Comparison of ENCODE assay signal across 15 cellular contexts in the genomic region with DNA sequence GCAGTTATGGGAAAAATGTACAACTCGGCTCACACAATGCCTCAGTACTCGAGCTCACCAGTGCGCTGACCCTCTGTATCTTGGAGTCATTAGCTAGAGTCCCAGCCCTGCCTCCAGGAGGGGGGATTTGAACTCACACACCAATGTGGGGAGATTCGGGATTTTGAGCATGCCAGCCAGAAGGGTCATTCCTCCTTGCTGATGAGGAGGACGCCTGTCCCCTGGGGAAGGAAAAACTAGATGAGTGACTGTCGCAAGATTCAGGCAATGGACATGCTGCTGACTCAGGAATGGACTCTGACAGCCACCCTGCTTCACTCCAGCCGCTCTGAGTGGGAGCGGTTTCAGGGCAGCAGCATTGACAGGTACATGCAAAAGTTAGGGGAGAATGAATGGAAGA. TPM values are rescaled to one million over a fixed set of nuclear protein-coding genes. Genes with fewer than 3 reads are reported as not detected.
A peak's percentile ranks its signal among the peaks of the same experiment; 100 is the strongest.
DNase-seq lines count a peak whose midpoint lies in the region; ATAC-seq and TF ChIP-seq lines count a peak whose summit lies in the region.
"Had no signal": no experiment of that assay in that cellular context is flagged by ENCODE, and none has a peak within 500 bp of the region (broad histone marks: within the 10 kb centered on the region; RNA-seq: fewer than 3 reads in every experiment).

No MANE protein-coding gene starts in this region.

- H3K27me3 ChIP-seq in HCT116 (ENCODE audit: insufficient read depth, low read length) (peaks cover 75% of the 10 kb centered on the region), trophoblast cell (ENCODE audit: insufficient read depth, low read length) (no peaks in the 10 kb centered on the region)
- H3K27me3 ChIP-seq: BE2C had no signal

- POLR2A ChIA-PET in HCT116 (lab: Charles Lee), result no interaction called here

- peak overlapping the region; percentile 5 for H3K4ac ChIP-seq in trophoblast cell (ENCODE audit: low read depth, low read length)

- no CpG with 5 or more reads among the region's 8 CpGs for WGBS in trophoblast cell (ENCODE audit: extremely low coverage, insufficient coverage, insufficient read length)

- CTCF ChIA-PET in HCT116 (lab: Charles Lee), result no interaction called here

- H2BK12ac ChIP-seq in trophoblast cell (ENCODE audit: low read length), result no peak overlapping the region

- H3K4me3 ChIP-seq in HCT116 (replicated peaks in 1 of 2; ENCODE audit: low read depth in 1 of 2, low read length in 2 of 2) (no peak overlapping the region), SK-N-MC (peak overlapping the region; percentile 40; the same call in 1 of the 2 replicates), trophoblast cell (ENCODE audit: low read depth, low read length) (no peak overlapping the region)

- H2BK5ac ChIP-seq in trophoblast cell (ENCODE audit: low read depth, low read length, poor library complexity), result no peak overlapping the region

- H3K79me2 ChIP-seq in HCT116 (ENCODE audit: insufficient read depth, low read length) (no peaks in the 10 kb centered on the region), trophoblast cell (ENCODE audit: control insufficient read depth, insufficient read depth, low read length, poor library complexity) (no peaks in the 10 kb centered on the region)

- no peak overlapping the region for H3K23ac ChIP-seq in trophoblast cell (ENCODE audit: low read length)

- no peak for ATAC-seq in HCT116
- ATAC-seq: Right ventricle myocardium inferior had no signal

- H4K8ac ChIP-seq in trophoblast cell (ENCODE audit: low read depth, low read length), result no peak overlapping the region

- H3K27ac ChIP-seq in HCT116 (ENCODE audit: low read depth, low read length) (no peak overlapping the region), SK-N-MC (no peak overlapping the region), trophoblast cell (ENCODE audit: low read depth, low read length) (no peak overlapping the region)

- H3K14ac ChIP-seq in trophoblast cell (ENCODE audit: low read length), result no peak overlapping the region

- H4K12ac ChIP-seq in trophoblast cell (ENCODE audit: low read depth, low read length), result no peak overlapping the region

- H3K36me3 ChIP-seq in HCT116 (ENCODE audit: control insufficient read depth in 1 of 2, insufficient read depth in 2 of 2, low read length in 2 of 2), result no peaks in the 10 kb centered on the region
- H3K36me3 ChIP-seq in SK-N-MC (ENCODE audit: insufficient read depth, low read length), result no peaks in the 10 kb centered on the region
- H3K36me3 ChIP-seq in trophoblast cell (ENCODE audit: control insufficient read depth in 1 of 2, insufficient read depth in 2 of 2, low read length in 2 of 2), result no peaks in the 10 kb centered on the region
- H3K36me3 ChIP-seq: BE2C had no signal

- H3K4me1 ChIP-seq in HCT116 (ENCODE audit: control insufficient read depth in 1 of 2, insufficient read depth in 2 of 2, low read length in 2 of 2), result no peaks in the 10 kb centered on the region
- peaks cover 6% of the 10 kb centered on the region in 2 experiments for H3K4me1 ChIP-seq in trophoblast cell (ENCODE audit: control insufficient read depth in 1 of 2, insufficient read depth in 2 of 2, low read length in 2 of 2)
- H3K4me1 ChIP-seq: BE2C had no signal

- intact Hi-C loops in HCT116 (cut with micrococcal nuclease), result no loop called here

- RAD21 ChIA-PET in HCT116 (lab: Charles Lee; ENCODE audit: low non-redundant PET in 1 of 2, low total read pairs in 2 of 2, uncharacterized antibody in 2 of 2, unreplicated experiment in 2 of 2), result no interaction called here

- H2AFZ ChIP-seq in HCT116 (ENCODE audit: low read depth, low read length, poor library complexity, severe bottlenecking), result no peak overlapping the region
- no peak overlapping the region for H2AFZ ChIP-seq in trophoblast cell (ENCODE audit: insufficient read depth, low read length, poor library complexity)

- TF ChIP-seq POLR2A in HCT116 (IDR thresholded peaks at IDR 0.05; ENCODE audit: borderline replicate concordance, extremely low read depth, insufficient read depth, insufficient read length), result no peak

- no peak overlapping the region for H4K91ac ChIP-seq in trophoblast cell (ENCODE audit: low read depth, low read length)

- no peaks in the 10 kb centered on the region for H3K9me3 ChIP-seq in HCT116 (ENCODE audit: control insufficient read depth in 1 of 2, insufficient read depth in 1 of 2, low read depth in 1 of 2, low read length in 2 of 2)
- H3K9me3 ChIP-seq in SK-N-MC (ENCODE audit: low read depth, low read length), result no peaks in the 10 kb centered on the region
- H3K9me3 ChIP-seq in trophoblast cell (ENCODE audit: insufficient read depth, low read depth, low read length), result no peaks in the 10 kb centered on the region
- H3K9me3 ChIP-seq: BE2C, SK-N-SH had no signal

- BruUV-seq in HCT116 (replicated peaks; lab: Mats Ljungman, UMichigan), result no TSS peak

- H3K18ac ChIP-seq in trophoblast cell (ENCODE audit: low read length), result peak overlapping the region; percentile 64

- H4K20me1 ChIP-seq in HCT116 (ENCODE audit: insufficient read depth), result no peaks in the 10 kb centered on the region

- no peak for TF ChIP-seq CTCF in HCT116 (IDR thresholded peaks at IDR 0.05 in 2 of 3, conservative IDR thresholded peaks at IDR 0.05 in 1 of 3; ENCODE audit: borderline replicate concordance in 1 of 3, insufficient read depth in 1 of 3, low read depth in 2 of 3, low read length in 2 of 3)

- no peak overlapping the region for H2BK120ac ChIP-seq in trophoblast cell (ENCODE audit: insufficient read depth, low read length, poor library complexity)

- no peak overlapping the region for H3K9ac ChIP-seq in HCT116 (ENCODE audit: low read length)
- no peak overlapping the region for H3K9ac ChIP-seq in SK-N-MC (ENCODE audit: insufficient read length)
- H3K9ac ChIP-seq in trophoblast cell (ENCODE audit: low read length), result no peak overlapping the region
- H3K9ac ChIP-seq: SK-N-SH had no signal

- H3K4me2 ChIP-seq in HCT116 (ENCODE audit: low read length) (no peak overlapping the region), trophoblast cell (ENCODE audit: low read length) (no peak overlapping the region)
- H3K4me2 ChIP-seq: SK-N-SH had no signal

- no peaks in the 10 kb centered on the region for H3K79me1 ChIP-seq in trophoblast cell (ENCODE audit: low read length)

- H3K9me2 ChIP-seq in HCT116 (ENCODE audit: insufficient read depth), result no peaks in the 10 kb centered on the region
- H3K9me2 ChIP-seq: SK-N-SH had no signal

- DNase-seq in HCT116 (ENCODE audit: low read depth, low spot score), result no peak
- DNase-seq in SK-N-MC (ENCODE audit: low read depth, low spot score), result no peak
- peak; percentile 76 for DNase-seq in islet precursor cell
- peak; percentile 2 to 28 for DNase-seq in trophoblast cell
- no peak for DNase-seq in NCI-H748 (lab: John Stamatoyannopoulos, UW; ENCODE audit: unreplicated experiment)
- DNase-seq in kidney tubule cell (ENCODE audit: low spot score), result no peak
- DNase-seq in NCI-H2171 treated with DMSO at 0.1 percent for 48 hours (lab: John Stamatoyannopoulos, UW), result no peak
- DNase-seq: BE2C; CD8-positive, alpha-beta memory T cell; NCI-H1436 treated with DMSO at 0.1 percent for 48 hours; NCI-H2081 treated with DMSO at 0.1 percent for 48 hours; NCI-H345; SK-N-SH had no signal

- TF ChIP-seq RAD21 in HCT116 (IDR thresholded peaks at IDR 0.05; ENCODE audit: low read depth), result no peak

- H2AK5ac ChIP-seq in trophoblast cell (ENCODE audit: low read length), result no peak overlapping the region

TF ChIP-seq in HCT116, 20 proteins besides CTCF, POLR2A, EP300 and RAD21:
- no peak for TF ChIP-seq SRF (IDR thresholded peaks at IDR 0.05; ENCODE audit: low read depth)
- TF ChIP-seq EZH2 (IDR thresholded peaks at IDR 0.05), result peak; percentile 92; the same call in 1 of the 2 replicates

RNA-seq across cellular contexts. Expression of gene FIGN, which starts 20.6 kb away (rescaled TPM):
- total RNA-seq in HCT116 (2021; ENCODE audit: unreplicated experiment), result not detected
- not detected in 2 replicates for polyA plus RNA-seq in HCT116 (2012)
- polyA plus RNA-seq in trophoblast cell (2013), result 29.2 and 29.8 TPM in 2 replicates
- total RNA-seq: CD8-positive, alpha-beta memory T cell had no signal
- polyA plus RNA-seq: CD8-positive, alpha-beta memory T cell; IgD-negative memory B cell had no signal

Comparison
In these comparisons a context has a peak if more than half of its experiments do, and no peak if none do; other contexts are left out.
1. DNase-seq: peak in islet precursor cell (single experiment) and trophoblast cell (2 of 2); none in HCT116 (single experiment), SK-N-MC (single experiment), NCI-H748 (single experiment), kidney tubule cell (single experiment) and NCI-H2171 treated with DMSO at 0.1 percent for 48 hours (single experiment).